Comparison of ENCODE assay signal across 23 cellular contexts in the genomic region with DNA sequence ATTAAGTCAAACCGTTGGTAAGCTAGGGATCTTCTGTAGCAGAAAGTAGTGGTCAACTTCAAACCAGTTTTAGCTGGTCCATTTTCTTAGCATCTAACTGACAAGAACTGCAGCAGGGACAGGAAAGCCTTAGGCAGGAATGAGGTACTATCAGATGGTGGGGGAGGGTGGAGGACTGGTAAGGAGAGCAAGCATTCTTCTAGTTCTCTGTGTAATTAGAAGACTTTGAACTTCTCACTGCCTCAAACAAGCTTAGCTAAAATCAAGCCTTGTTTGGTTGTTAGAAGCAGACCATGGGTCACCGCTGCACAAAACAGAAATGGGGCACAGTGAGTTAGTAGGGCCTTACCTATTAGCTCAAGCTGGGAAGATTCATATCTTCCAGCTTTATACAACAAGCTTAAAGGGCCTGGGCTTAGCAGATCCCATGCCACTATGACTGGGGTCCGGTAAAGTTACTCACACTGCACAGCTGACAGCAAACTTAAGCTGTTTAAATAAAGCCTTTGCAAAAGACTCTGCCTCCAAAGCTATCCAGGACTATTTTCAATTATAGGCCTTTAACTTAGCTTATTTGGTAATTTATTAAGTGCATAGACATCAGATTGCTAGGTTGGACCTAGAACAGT.
A peak's percentile ranks its signal among the peaks of the same experiment; 100 is the strongest.
DNase-seq lines count a peak whose midpoint lies in the region; ATAC-seq, FAIRE-seq and TF ChIP-seq lines count a peak whose summit lies in the region.
"Had no signal": no experiment of that assay in that cellular context is flagged by ENCODE, and none has a peak within 500 bp of the region (broad histone marks: within the 10 kb centered on the region; RNA-seq: fewer than 3 reads in every experiment).

No MANE protein-coding gene starts in this region.

- WGBS in tibial nerve, 2 donors, result 64 to 76% methylated on average over 3 of the region's 3 CpGs

- H3K36me3 ChIP-seq in CD8-positive, alpha-beta T cell (ENCODE audit: insufficient read depth, low read length), result no peaks in the 10 kb centered on the region
- peaks cover 0 to 15% (median 0%) of the 10 kb centered on the region in 3 donors for H3K36me3 ChIP-seq in tibial nerve
- H3K36me3 ChIP-seq: BE2C, breast epithelium, gastrocnemius medialis, lower lobe of right lung had no signal

- no peak for TF ChIP-seq POLR2A in GM12892 (IDR thresholded peaks at IDR 0.05; ENCODE audit: low read depth, low read length)
- TF ChIP-seq POLR2A in tibial nerve (IDR thresholded peaks at IDR 0.05), result no peak

- POLR2A ChIA-PET in CD8-positive, alpha-beta T cell (lab: Charles Lee), result interaction anchor here (1.0 kb wide), 1 partner anchor 13 kb away, joined by 4 read pairs; no protein-coding TSS in a partner anchor

- CTCF ChIA-PET in CD8-positive, alpha-beta T cell (lab: Charles Lee), result interaction anchor here (1.4 kb wide), 2 partner anchors 153 to 172 kb away, joined by 3 to 4 read pairs; no protein-coding TSS in a partner anchor

- H3K4me3 ChIP-seq in CD8-positive, alpha-beta T cell (ENCODE audit: low read depth, low read length), result no peak overlapping the region
- H3K4me3 ChIP-seq in tibial nerve, result no peak overlapping the region
- H3K4me3 ChIP-seq: breast epithelium, gastrocnemius medialis, lower lobe of right lung, spleen, tibial artery had no signal

- H3K4me1 ChIP-seq in CD8-positive, alpha-beta T cell (ENCODE audit: insufficient read depth, low read length), result no peaks in the 10 kb centered on the region
- peaks cover 0 to 22% (median 9%) of the 10 kb centered on the region in 4 donors for H3K4me1 ChIP-seq in tibial nerve
- H3K4me1 ChIP-seq: BE2C, breast epithelium had no signal

- no peak overlapping the region for H3K4me3 Mint-ChIP-seq in CD8-positive, alpha-beta T cell
- no peak overlapping the region for H3K4me3 Mint-ChIP-seq in activated T-helper 1 cell treated with anti-CD3 and anti-CD28 coated beads, Interleukin-12 subunit alpha, Interleukin-12 subunit beta, Interleukin-2, Interleukin-4 antibody, amounts not matched to agents 30 ng/mL and 10 ng/mL and 1 ng/mL, durations not matched to agents 14 hours and 24 hours and 36 hours
- H3K4me3 Mint-ChIP-seq in stimulated activated memory B cell treated with anti-CD40 and anti-IgM and Interleukin-4, amounts not matched to agents 10 μg/mL and 1 μg/mL and 100 μg/mL, for 72 hours, result no peak overlapping the region
- H3K4me3 Mint-ChIP-seq: activated naive CD8-positive, alpha-beta T cell treated with anti-CD3 and anti-CD28 coated beads, Interleukin-2, amount 10 ng/mL, durations not matched to agents 7 days and 5 days; natural killer cell; T-helper 17 cell had no signal

- peak; percentile 67 for FAIRE-seq in GM12892 (lab: Jason Lieb, UNC)

- no peaks in the 10 kb centered on the region for H3K27me3 Mint-ChIP-seq in CD8-positive, alpha-beta T cell (ENCODE audit: low read depth)
- no peaks in the 10 kb centered on the region for H3K27me3 Mint-ChIP-seq in activated T-helper 1 cell treated with anti-CD3 and anti-CD28 coated beads, Interleukin-12 subunit alpha, Interleukin-12 subunit beta, Interleukin-2, Interleukin-4 antibody, amounts not matched to agents 30 ng/mL and 10 ng/mL and 1 ng/mL, durations not matched to agents 14 hours and 24 hours and 36 hours (ENCODE audit: insufficient read depth)
- no peaks in the 10 kb centered on the region for H3K27me3 Mint-ChIP-seq in stimulated activated memory B cell treated with anti-CD40 and anti-IgM and Interleukin-4, amounts not matched to agents 10 μg/mL and 1 μg/mL and 100 μg/mL, for 72 hours
- H3K27me3 Mint-ChIP-seq: activated B cell treated with CpG ODN at 0.5 μM for 24 hours; activated naive CD8-positive, alpha-beta T cell treated with anti-CD3 and anti-CD28 coated beads, Interleukin-2, amount 10 ng/mL, durations not matched to agents 7 days and 5 days; T-helper 17 cell had no signal

- H3K9me3 Mint-ChIP-seq in CD8-positive, alpha-beta T cell, result peaks cover 23% of the 10 kb centered on the region
- H3K9me3 Mint-ChIP-seq in activated T-helper 1 cell treated with anti-CD3 and anti-CD28 coated beads, Interleukin-12 subunit alpha, Interleukin-12 subunit beta, Interleukin-2, Interleukin-4 antibody, amounts not matched to agents 30 ng/mL and 10 ng/mL and 1 ng/mL, durations not matched to agents 14 hours and 24 hours and 36 hours, result peaks cover 30% of the 10 kb centered on the region
- peaks cover 6% of the 10 kb centered on the region for H3K9me3 Mint-ChIP-seq in stimulated activated memory B cell treated with anti-CD40 and anti-IgM and Interleukin-4, amounts not matched to agents 10 μg/mL and 1 μg/mL and 100 μg/mL, for 72 hours

- no peaks in the 10 kb centered on the region for H3K9me3 ChIP-seq in CD8-positive, alpha-beta T cell (ENCODE audit: low read length)
- H3K9me3 ChIP-seq in tibial nerve, result peaks cover 0 to 14% (median 0%) of the 10 kb centered on the region in 4 donors
- H3K9me3 ChIP-seq: gastrocnemius medialis had no signal

- H3K27ac Mint-ChIP-seq in CD8-positive, alpha-beta T cell, result peak overlapping the region; percentile 49
- H3K27ac Mint-ChIP-seq in activated T-helper 1 cell treated with anti-CD3 and anti-CD28 coated beads, Interleukin-12 subunit alpha, Interleukin-12 subunit beta, Interleukin-2, Interleukin-4 antibody, amounts not matched to agents 30 ng/mL and 10 ng/mL and 1 ng/mL, durations not matched to agents 14 hours and 24 hours and 36 hours, result peak overlapping the region; percentile 15
- H3K27ac Mint-ChIP-seq in stimulated activated memory B cell treated with anti-CD40 and anti-IgM and Interleukin-4, amounts not matched to agents 10 μg/mL and 1 μg/mL and 100 μg/mL, for 72 hours, result no peak overlapping the region
- H3K27ac Mint-ChIP-seq: activated naive CD8-positive, alpha-beta T cell treated with anti-CD3 and anti-CD28 coated beads, Interleukin-2, amount 10 ng/mL, durations not matched to agents 7 days and 5 days had no signal

- no peak overlapping the region for H3K27ac ChIP-seq in CD8-positive, alpha-beta T cell (ENCODE audit: low read depth, low read length)
- no peak overlapping the region for H3K27ac ChIP-seq in tibial nerve
- H3K27ac ChIP-seq: breast epithelium, epithelial cell of prostate, gastrocnemius medialis, lower lobe of right lung, spleen, tibial artery had no signal

- no peak for TF ChIP-seq CTCF in CD8-positive, alpha-beta T cell (IDR thresholded peaks at IDR 0.05)
- no peak for TF ChIP-seq CTCF in tibial nerve (IDR thresholded peaks at IDR 0.05)

- no peaks in the 10 kb centered on the region for H3K27me3 ChIP-seq in CD8-positive, alpha-beta T cell (ENCODE audit: insufficient read depth, low read length)
- H3K27me3 ChIP-seq in tibial nerve, result no peaks in the 10 kb centered on the region
- H3K27me3 ChIP-seq: BE2C, breast epithelium, gastrocnemius medialis, spleen, tibial artery had no signal

- no peak for TF ChIP-seq EP300 in tibial nerve (IDR thresholded peaks at IDR 0.05)

- peaks cover 38% of the 10 kb centered on the region for H3K4me1 Mint-ChIP-seq in CD8-positive, alpha-beta T cell (ENCODE audit: low read depth)
- H3K4me1 Mint-ChIP-seq in activated T-helper 1 cell treated with anti-CD3 and anti-CD28 coated beads, Interleukin-12 subunit alpha, Interleukin-12 subunit beta, Interleukin-2, Interleukin-4 antibody, amounts not matched to agents 30 ng/mL and 10 ng/mL and 1 ng/mL, durations not matched to agents 14 hours and 24 hours and 36 hours (ENCODE audit: low read depth), result peaks cover 48% of the 10 kb centered on the region
- H3K4me1 Mint-ChIP-seq in stimulated activated memory B cell treated with anti-CD40 and anti-IgM and Interleukin-4, amounts not matched to agents 10 μg/mL and 1 μg/mL and 100 μg/mL, for 72 hours, result peaks cover 52% of the 10 kb centered on the region

- intact Hi-C loops in CD8-positive, alpha-beta T cell (cut with DNase I, micrococcal nuclease), result no loop called here
- intact Hi-C loops in activated T-helper 1 cell treated with anti-CD3 and anti-CD28 coated beads, Interleukin-12 subunit alpha, Interleukin-12 subunit beta, Interleukin-2, Interleukin-4 antibody, amounts not matched to agents 30 ng/mL and 10 ng/mL and 1 ng/mL, durations not matched to agents 14 hours and 24 hours and 36 hours (cut with micrococcal nuclease), result loop anchor here (5.0 to 10.0 kb wide), 2 partner anchors 163 to 315 kb away; no protein-coding TSS in a partner anchor

- H3K36me3 Mint-ChIP-seq in CD8-positive, alpha-beta T cell, result peaks cover 45% of the 10 kb centered on the region
- H3K36me3 Mint-ChIP-seq in activated T-helper 1 cell treated with anti-CD3 and anti-CD28 coated beads, Interleukin-12 subunit alpha, Interleukin-12 subunit beta, Interleukin-2, Interleukin-4 antibody, amounts not matched to agents 30 ng/mL and 10 ng/mL and 1 ng/mL, durations not matched to agents 14 hours and 24 hours and 36 hours (ENCODE audit: low read depth), result peaks cover 31% of the 10 kb centered on the region
- peaks cover 42% of the 10 kb centered on the region for H3K36me3 Mint-ChIP-seq in stimulated activated memory B cell treated with anti-CD40 and anti-IgM and Interleukin-4, amounts not matched to agents 10 μg/mL and 1 μg/mL and 100 μg/mL, for 72 hours

- no peak for ATAC-seq in CD8-positive, alpha-beta T cell
- no peak for ATAC-seq in stimulated activated memory B cell treated with anti-CD40 and anti-IgM and Interleukin-4, amounts not matched to agents 10 μg/mL and 1 μg/mL and 100 μg/mL, for 72 hours
- ATAC-seq: gastrocnemius medialis, lower lobe of right lung, natural killer cell, T-helper 17 cell had no signal

- DNase-seq in CD8-positive, alpha-beta T cell, result no peak
- DNase-seq in GM12892 (ENCODE audit: insufficient read length) (no peak), left kidney (ENCODE audit: low read depth, low spot score) (peak; percentile 48), tibial nerve (ENCODE audit: low spot score in 2 of 2) (no peak), GDM1 (lab: John Stamatoyannopoulos, UW) (no peak), AG08396 (ENCODE audit: low spot score) (no peak)
- no peak for DNase-seq in activated T-helper 1 cell treated with anti-CD3 and anti-CD28 coated beads, Interleukin-12 subunit alpha, Interleukin-12 subunit beta, Interleukin-2, Interleukin-4 antibody, amounts not matched to agents 30 ng/mL and 10 ng/mL and 1 ng/mL, durations not matched to agents 14 hours and 24 hours and 36 hours (ENCODE audit: low spot score)
- DNase-seq: activated B cell treated with CpG ODN at 0.5 μM for 24 hours; activated CD8-positive, alpha-beta memory T cell treated with anti-CD3 and anti-CD28 coated beads, Interleukin-2, amount 50 U/mL, for 4 hours; activated naive CD8-positive, alpha-beta T cell treated with anti-CD3 and anti-CD28 coated beads, Interleukin-2, amount 10 ng/mL, durations not matched to agents 7 days and 5 days; dermis blood vessel endothelial cell; gastrocnemius medialis; lower lobe of right lung; natural killer cell; posterior cingulate gyrus; SIG-M5; spleen; T-helper 17 cell; tibial artery had no signal
